Comparison of ENCODE assay signal across 1 cellular context in the genomic region with DNA sequence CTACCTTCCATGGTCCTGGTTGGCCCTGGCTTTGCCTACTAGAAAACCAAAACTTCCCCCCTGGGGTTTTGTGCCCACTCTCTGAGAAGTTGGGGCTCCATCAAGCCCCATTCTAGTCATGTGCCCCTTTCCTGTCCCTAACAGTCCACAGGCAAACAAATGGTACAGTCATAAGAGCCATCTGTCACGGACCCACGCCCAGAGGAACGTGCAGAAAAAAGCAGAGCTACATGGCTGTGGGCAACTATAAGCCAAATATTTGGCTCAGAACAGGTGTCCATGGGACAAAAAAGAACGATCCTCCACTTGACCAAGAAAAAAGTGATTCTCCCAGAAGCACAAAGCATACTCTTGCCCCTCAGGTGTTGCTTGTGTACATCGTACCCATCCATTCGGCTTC.
TF ChIP-seq lines count a peak whose summit lies in the region.

No MANE protein-coding gene starts in this region.

TF ChIP-seq in IMR-90, 13 proteins besides CTCF, POLR2A, EP300 and RAD21:
- TF ChIP-seq, protein P1, sequence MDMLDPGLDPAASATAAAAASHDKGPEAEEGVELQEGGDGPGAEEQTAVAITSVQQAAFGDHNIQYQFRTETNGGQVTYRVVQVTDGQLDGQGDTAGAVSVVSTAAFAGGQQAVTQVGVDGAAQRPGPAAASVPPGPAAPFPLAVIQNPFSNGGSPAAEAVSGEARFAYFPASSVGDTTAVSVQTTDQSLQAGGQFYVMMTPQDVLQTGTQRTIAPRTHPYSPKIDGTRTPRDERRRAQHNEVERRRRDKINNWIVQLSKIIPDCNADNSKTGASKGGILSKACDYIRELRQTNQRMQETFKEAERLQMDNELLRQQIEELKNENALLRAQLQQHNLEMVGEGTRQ (IDR thresholded peaks at IDR 0.05; ENCODE audit: low read depth, low read length): no peak
- TF ChIP-seq RCOR1 (IDR thresholded peaks at IDR 0.05; ENCODE audit: insufficient replicate concordance, low read length) (no peak), RFX5 (IDR thresholded peaks at IDR 0.05; ENCODE audit: low read depth, low read length) (no peak), CEBPB (IDR thresholded peaks at IDR 0.05; ENCODE audit: low read depth, low read length) (no peak), MAFK (IDR thresholded peaks at IDR 0.05; ENCODE audit: low read depth, low read length) (no peak), CHD1 (IDR thresholded peaks at IDR 0.05; ENCODE audit: low read depth, low read length) (no peak), MXI1 (IDR thresholded peaks at IDR 0.05; ENCODE audit: borderline replicate concordance, low read depth, low read length) (no peak), NFE2L2 (IDR thresholded peaks at IDR 0.05; ENCODE audit: low read depth, low read length) (no peak), SMC3 (IDR thresholded peaks at IDR 0.05; ENCODE audit: low read depth, low read length) (no peak), FOS (IDR thresholded peaks at IDR 0.05; ENCODE audit: low read depth, low read length) (no peak), MAZ (IDR thresholded peaks at IDR 0.05; ENCODE audit: borderline replicate concordance, low read depth, low read length) (no peak), BHLHE40 (IDR thresholded peaks at IDR 0.05; ENCODE audit: low read depth, low read length) (no peak)
- TF ChIP-seq, protein P2, sequence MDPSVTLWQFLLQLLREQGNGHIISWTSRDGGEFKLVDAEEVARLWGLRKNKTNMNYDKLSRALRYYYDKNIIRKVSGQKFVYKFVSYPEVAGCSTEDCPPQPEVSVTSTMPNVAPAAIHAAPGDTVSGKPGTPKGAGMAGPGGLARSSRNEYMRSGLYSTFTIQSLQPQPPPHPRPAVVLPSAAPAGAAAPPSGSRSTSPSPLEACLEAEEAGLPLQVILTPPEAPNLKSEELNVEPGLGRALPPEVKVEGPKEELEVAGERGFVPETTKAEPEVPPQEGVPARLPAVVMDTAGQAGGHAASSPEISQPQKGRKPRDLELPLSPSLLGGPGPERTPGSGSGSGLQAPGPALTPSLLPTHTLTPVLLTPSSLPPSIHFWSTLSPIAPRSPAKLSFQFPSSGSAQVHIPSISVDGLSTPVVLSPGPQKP (IDR thresholded peaks at IDR 0.05; ENCODE audit: borderline replicate concordance, low read depth, low read length): no peak
